15 cellular contexts compared by ENCODE assay signal in genomic region chrX:68915778-68916177, GRCh38.
DNase-seq lines count a peak whose midpoint lies in the region; ATAC-seq and TF ChIP-seq lines count a peak whose summit lies in the region.
"Had no signal": no experiment of that assay in that cellular context is flagged by ENCODE, and none has a peak within 500 bp of the region (broad histone marks: within the 10 kb centered on the region; RNA-seq: fewer than 3 reads in every experiment).

No MANE protein-coding gene starts in this region.

- H3K27ac ChIP-seq in KMS-11 (0 out of 2 replicates have a peak overlapping the region, but pooled peaks have one; percentile 14), Peyer's patch (no peak overlapping the region)
- H3K27ac ChIP-seq: brain microvascular endothelial cell had no signal

- no peaks in the 10 kb centered on the region for H4K20me1 ChIP-seq in KMS-11 (ENCODE audit: insufficient read depth)

- H3K4me2 ChIP-seq in KMS-11 = peak overlapping the region; percentile 25; the same call in 1 of the 2 replicates

- TF ChIP-seq POLR2A in GM18505 (IDR thresholded peaks at IDR 0.05; ENCODE audit: borderline replicate concordance, extremely low read depth, insufficient read depth, insufficient read length) = no peak
- no peak for TF ChIP-seq POLR2A in Peyer's patch (IDR thresholded peaks at IDR 0.05)

- H2AFZ ChIP-seq in KMS-11 (ENCODE audit: low read depth) = no peak overlapping the region

- ATAC-seq in GM18505 (IDR thresholded peaks at IDR 0.05; ENCODE audit: unreplicated experiment) (peak; percentile 59), GM19438 (IDR thresholded peaks at IDR 0.05; ENCODE audit: low read depth, unreplicated experiment) (peak; percentile 72), HG02938 (IDR thresholded peaks at IDR 0.05; ENCODE audit: unreplicated experiment) (peak; percentile 86), GM19351 (IDR thresholded peaks at IDR 0.05; ENCODE audit: unreplicated experiment) (no peak)

- no peak overlapping the region for H3K9ac ChIP-seq in KMS-11

- peaks cover 9% of the 10 kb centered on the region for H3K4me1 ChIP-seq in KMS-11 (ENCODE audit: low read depth, poor library complexity, severe bottlenecking)
- H3K4me1 ChIP-seq in Peyer's patch = no peaks in the 10 kb centered on the region

- H3K27me3 ChIP-seq in KMS-11 (ENCODE audit: insufficient read depth, low read depth) (no peaks in the 10 kb centered on the region), Peyer's patch (no peaks in the 10 kb centered on the region)
- H3K27me3 ChIP-seq: brain microvascular endothelial cell had no signal

- DNase-seq in foreskin melanocyte = no peak
- no peak for DNase-seq in midbrain (lab: John Stamatoyannopoulos, UW)
- DNase-seq in Peyer's patch = no peak
- DNase-seq: brain microvascular endothelial cell, dermis blood vessel endothelial cell, erythroblast, natural killer cell, NCI-H82, substantia nigra had no signal

- TF ChIP-seq CTCF in KMS-11 (conservative IDR thresholded peaks at IDR 0.05; ENCODE audit: low read depth, low read length) (no peak), Peyer's patch (IDR thresholded peaks at IDR 0.05) (no peak)

- H3K79me2 ChIP-seq in KMS-11 (ENCODE audit: insufficient read depth, low read depth) = no peaks in the 10 kb centered on the region

- H3K36me3 ChIP-seq in KMS-11 (ENCODE audit: insufficient read depth) (no peaks in the 10 kb centered on the region), Peyer's patch (no peaks in the 10 kb centered on the region)
- H3K36me3 ChIP-seq: brain microvascular endothelial cell had no signal

- H3K9me3 ChIP-seq in Peyer's patch = no peaks in the 10 kb centered on the region

- H3K4me3 ChIP-seq in KMS-11 (IDR thresholded peaks at IDR 0.05; ENCODE audit: insufficient read depth, low read depth, low read length) (no peak overlapping the region), Peyer's patch (no peak overlapping the region)
- H3K4me3 ChIP-seq: lung had no signal
